Comparison of ENCODE assay signal across 9 cellular contexts in the genomic region with DNA sequence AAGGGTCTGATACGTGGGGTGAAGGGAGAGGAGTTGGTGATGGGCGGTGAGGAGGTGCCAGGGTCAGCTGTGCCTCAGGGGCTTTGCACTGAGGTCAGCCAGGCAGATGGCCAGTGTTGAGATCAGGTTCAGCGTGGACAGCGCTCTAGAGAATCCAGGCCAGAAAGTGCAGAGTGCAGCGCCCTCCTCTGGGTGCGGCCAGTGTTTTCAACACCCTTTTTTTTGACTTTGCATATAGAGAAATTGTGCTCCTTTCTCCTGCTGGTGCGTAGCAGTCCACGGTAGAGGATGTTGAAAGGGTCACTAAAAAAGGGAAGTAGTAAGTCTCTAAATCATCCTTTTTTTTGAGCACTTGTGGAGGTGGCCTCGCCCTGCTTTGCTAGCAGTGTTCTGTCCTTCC. TPM values are rescaled to one million over a fixed set of nuclear protein-coding genes. Genes with fewer than 3 reads are reported as not detected.
DNase-seq lines count a peak whose midpoint lies in the region; ATAC-seq and TF ChIP-seq lines count a peak whose summit lies in the region.
"Had no signal": no experiment of that assay in that cellular context is flagged by ENCODE, and none has a peak within 500 bp of the region (broad histone marks: within the 10 kb centered on the region; RNA-seq: fewer than 3 reads in every experiment).

No MANE protein-coding gene starts in this region.

- 73 to 80% methylated on average over 9 of the region's 9 CpGs for WGBS in tibial nerve, 2 donors

- no peak for TF ChIP-seq POLR2A in tibial nerve (IDR thresholded peaks at IDR 0.05)

- H3K4me3 Mint-ChIP-seq in stimulated activated naive CD8-positive, alpha-beta T cell treated with anti-CD3 and anti-CD28 coated beads, Interleukin-15, amount 100 ng/mL, for 72 hours: no peak overlapping the region

- no peak for ATAC-seq in stimulated activated naive CD8-positive, alpha-beta T cell treated with anti-CD3 and anti-CD28 coated beads, Interleukin-15, Interleukin-2, amounts not matched to agents 100 U/mL and 50 U/mL, for 24 hours
- no peak for ATAC-seq in stimulated activated naive CD8-positive, alpha-beta T cell treated with anti-CD3 and anti-CD28 coated beads, Interleukin-15, amount 100 ng/mL, for 72 hours
- ATAC-seq: Panc1 had no signal

- no peak for TF ChIP-seq EP300 in tibial nerve (IDR thresholded peaks at IDR 0.05)

- no peaks in the 10 kb centered on the region for H3K27me3 Mint-ChIP-seq in stimulated activated naive CD8-positive, alpha-beta T cell treated with anti-CD3 and anti-CD28 coated beads, Interleukin-15, amount 100 ng/mL, for 72 hours

- H3K4me1 Mint-ChIP-seq in stimulated activated naive CD8-positive, alpha-beta T cell treated with anti-CD3 and anti-CD28 coated beads, Interleukin-15, amount 100 ng/mL, for 72 hours: peaks cover 5% of the 10 kb centered on the region

- H3K9me3 Mint-ChIP-seq in stimulated activated naive CD8-positive, alpha-beta T cell treated with anti-CD3 and anti-CD28 coated beads, Interleukin-15, amount 100 ng/mL, for 72 hours: no peaks in the 10 kb centered on the region

- POLR2A ChIA-PET in HEK293T (lab: Yijun Ruan, JAX): no interaction called here

- no peak overlapping the region for H3K4me3 ChIP-seq in tibial nerve

- no peaks in the 10 kb centered on the region for H3K9me3 ChIP-seq in tibial nerve

- peaks cover 0 to 37% (median 0%) of the 10 kb centered on the region in 3 donors for H3K36me3 ChIP-seq in tibial nerve

- no peak overlapping the region for H3K27ac Mint-ChIP-seq in stimulated activated naive CD8-positive, alpha-beta T cell treated with anti-CD3 and anti-CD28 coated beads, Interleukin-15, amount 100 ng/mL, for 72 hours

- H3K4me1 ChIP-seq in tibial nerve: peaks cover 0 to 27% (median 2%) of the 10 kb centered on the region in 4 donors

- H3K27me3 ChIP-seq in tibial nerve: no peaks in the 10 kb centered on the region

- DNase-seq in stimulated activated naive CD8-positive, alpha-beta T cell treated with anti-CD3 and anti-CD28 coated beads, Interleukin-15, Interleukin-2, amounts not matched to agents 100 U/mL and 50 U/mL, for 24 hours: peak; percentile 27
- DNase-seq in stimulated activated naive CD8-positive, alpha-beta T cell treated with anti-CD3 and anti-CD28 coated beads, Interleukin-15, amount 100 ng/mL, for 72 hours: no peak
- DNase-seq in SKM-1 (lab: John Stamatoyannopoulos, UW; ENCODE audit: unreplicated experiment) (peak; percentile 69), iPS-NIHi11 (ENCODE audit: low spot score) (peak; percentile 50), NCI-H2171 (lab: John Stamatoyannopoulos, UW) (no peak), tibial nerve (ENCODE audit: low spot score in 2 of 2) (no peak), activated gamma-delta T cell treated with Interleukin-2 at 50 U/mL for 16 hours (no peak), HEK293T (ENCODE audit: extremely low spot score) (no peak)

- H3K27ac ChIP-seq in tibial nerve: peak overlapping the region in 1 of 4 donors; percentile 27

- CTCF ChIA-PET in HEK293T (lab: Yijun Ruan, JAX): no interaction called here

- TF ChIP-seq CTCF in tibial nerve (IDR thresholded peaks at IDR 0.05): peak in 2 of 5 experiments; percentile 15 to 44

TF ChIP-seq in HEK293T, 16 proteins besides CTCF, POLR2A, EP300 and RAD21:
- TF ChIP-seq LEF1 (IDR thresholded peaks at IDR 0.05; ENCODE audit: borderline replicate concordance): no peak

RNA-seq across cellular contexts. Expression of gene BANP, which starts 53.9 kb away (rescaled TPM):
- 10 to 100 TPM; 21.9 to 27.3 (median 24.6) TPM for total RNA-seq in tibial nerve

Comparison
In these comparisons a context has a peak if more than half of its experiments do, and no peak if none do; other contexts are left out.
1. DNase-seq: peak in stimulated activated naive CD8-positive, alpha-beta T cell treated with anti-CD3 and anti-CD28 coated beads, Interleukin-15, Interleukin-2, amounts not matched to agents 100 U/mL and 50 U/mL, for 24 hours (single experiment), SKM-1 (single experiment) and iPS-NIHi11 (single experiment); none in stimulated activated naive CD8-positive, alpha-beta T cell treated with anti-CD3 and anti-CD28 coated beads, Interleukin-15, amount 100 ng/mL, for 72 hours (0 of 2), NCI-H2171 (single experiment), tibial nerve (0 of 2), activated gamma-delta T cell treated with Interleukin-2 at 50 U/mL for 16 hours (single experiment) and HEK293T (single experiment).